In genomic region chr9:72309366-72310133, GRCh38 we compare ENCODE assay signal across 21 cellular contexts. TPM values are rescaled to one million over a fixed set of nuclear protein-coding genes. Genes with fewer than 3 reads are reported as not detected.
DNase-seq lines count a peak whose midpoint lies in the region; ATAC-seq and TF ChIP-seq lines count a peak whose summit lies in the region.
"Had no signal": no experiment of that assay in that cellular context is flagged by ENCODE, and none has a peak within 500 bp of the region (broad histone marks: within the 10 kb centered on the region; RNA-seq: fewer than 3 reads in every experiment).

No MANE protein-coding gene starts in this region.

- in situ Hi-C loops in mammary epithelial cell (cut with MboI; ENCODE audit: low sequenced_read_pairs in 2 of 2) = no loop called here

- no peak for TF ChIP-seq POLR2A in breast epithelium (IDR thresholded peaks at IDR 0.05)

- ATAC-seq in natural killer cell (peak in 2 of 3 donors; percentile 36 to 65), GM18873 (IDR thresholded peaks at IDR 0.05; ENCODE audit: low FRiP score, unreplicated experiment) (no peak), GM21367 (IDR thresholded peaks at IDR 0.05; ENCODE audit: unreplicated experiment) (no peak), HG03571 (IDR thresholded peaks at IDR 0.05; ENCODE audit: unreplicated experiment) (no peak), HG03097 (IDR thresholded peaks at IDR 0.05; ENCODE audit: low FRiP score, unreplicated experiment) (no peak)
- ATAC-seq: K562 had no signal

- no TSS peak for BruUV-seq in mammary epithelial cell (replicated peaks; lab: Mats Ljungman, UMichigan)

- no peaks in the 10 kb centered on the region for H4K20me1 ChIP-seq in mammary epithelial cell (ENCODE audit: insufficient read depth, low read length)

- H3K4me2 ChIP-seq in mammary epithelial cell (ENCODE audit: insufficient read depth, low read depth, low read length) = no peak overlapping the region

- TF ChIP-seq CTCF in mammary epithelial cell (conservative IDR thresholded peaks at IDR 0.05 in 1 of 2, IDR thresholded peaks at IDR 0.05 in 1 of 2; ENCODE audit: extremely low read depth in 1 of 2, insufficient read depth in 1 of 2, low read depth in 1 of 2, low read length in 2 of 2) = no peak
- TF ChIP-seq CTCF in breast epithelium (IDR thresholded peaks at IDR 0.05) = no peak
- no peak for TF ChIP-seq CTCF in natural killer cell (IDR thresholded peaks at IDR 0.05)

- no peaks in the 10 kb centered on the region for H3K9me3 ChIP-seq in mammary epithelial cell (replicated peaks; ENCODE audit: insufficient read depth, low read length)
- no peaks in the 10 kb centered on the region for H3K9me3 ChIP-seq in breast epithelium

- H3K36me3 ChIP-seq in mammary epithelial cell (ENCODE audit: insufficient read depth, low read length) (no peaks in the 10 kb centered on the region), breast epithelium (no peaks in the 10 kb centered on the region)

- H3K27ac Mint-ChIP-seq in immature natural killer cell (peak overlapping the region; percentile 13 to 90 (median 62)), natural killer cell (peak overlapping the region; percentile 89 to 90)

- CTCF ChIA-PET in mammary epithelial cell (lab: Charles Lee; ENCODE audit: low non-redundant PET) = no interaction called here

- intact Hi-C loops in mammary epithelial cell (cut with micrococcal nuclease) (no loop called here), breast epithelium (cut with DNase I; ENCODE audit: low total_unique reads) (no loop called here), natural killer cell (cut with micrococcal nuclease) (loop anchor here (5.0 to 10.0 kb wide), 2 partner anchors 53 to 845 kb away; partner anchors contain the start of gene ANXA1)

- H3K27ac ChIP-seq in mammary epithelial cell (ENCODE audit: insufficient read depth, low read depth, low read length) (no peak overlapping the region), breast epithelium (no peak overlapping the region)

- H3K4me1 ChIP-seq in mammary epithelial cell (ENCODE audit: insufficient read depth, low read length) (peaks cover 2% of the 10 kb centered on the region), breast epithelium (peaks cover 3 to 4% of the 10 kb centered on the region in 2 donors)

- WGBS in mammary epithelial cell (ENCODE audit: low coverage, missing lambda C conversion rate) = 96% methylated on average over 4 of the region's 4 CpGs

- H3K4me1 Mint-ChIP-seq in immature natural killer cell (peaks cover 51 to 65% of the 10 kb centered on the region in 2 donors), natural killer cell (peaks cover 36 to 41% of the 10 kb centered on the region in 2 donors)

- no peak overlapping the region for H3K4me3 ChIP-seq in mammary epithelial cell (replicated peaks in 1 of 3; ENCODE audit: insufficient read depth in 1 of 3, low read depth in 2 of 3, low read length in 3 of 3)
- H3K4me3 ChIP-seq in breast epithelium = no peak overlapping the region
- H3K4me3 ChIP-seq: K562 had no signal

- H2AFZ ChIP-seq in mammary epithelial cell (ENCODE audit: low read depth, low read length) = no peak overlapping the region

- peaks cover 0 to 19% (median 3%) of the 10 kb centered on the region in 3 donors for H3K36me3 Mint-ChIP-seq in immature natural killer cell
- H3K36me3 Mint-ChIP-seq in natural killer cell = no peaks in the 10 kb centered on the region

- H3K27me3 ChIP-seq in mammary epithelial cell (ENCODE audit: insufficient read depth, low read length) = no peaks in the 10 kb centered on the region
- no peaks in the 10 kb centered on the region for H3K27me3 ChIP-seq in breast epithelium

- H3K27me3 Mint-ChIP-seq in immature natural killer cell (ENCODE audit: low read depth in 3 of 3) (peaks cover 0 to 1% (median 1%) of the 10 kb centered on the region in 3 donors), natural killer cell (ENCODE audit: low read depth in 2 of 2) (no peaks in the 10 kb centered on the region)

- H3K4me3 Mint-ChIP-seq in immature natural killer cell (peak overlapping the region; percentile 33 to 78 (median 57)), natural killer cell (peak overlapping the region; percentile 84)

- dilution Hi-C loops in mammary epithelial cell (cut with HindIII; ENCODE audit: low sequenced_read_pairs) = no loop called here

- H3K9me3 Mint-ChIP-seq in immature natural killer cell (no peaks in the 10 kb centered on the region), natural killer cell (no peaks in the 10 kb centered on the region)

- DNase-seq in mammary epithelial cell (peak; percentile 42), breast epithelium (ENCODE audit: low spot score in 2 of 2) (no peak), immature natural killer cell (peak; percentile 39 to 43 (median 39)), natural killer cell (no peak)
- DNase-seq: 8988T; C1 segment of cervical spinal cord; DMS153; HCEC 1CT; NCI-H1048; NCI-H146; NCI-H2081 treated with DMSO at 0.1 percent for 48 hours; NCI-H2227 treated with DMSO at 0.1 percent for 48 hours; NCI-H526; NK-92 treated with Interleukin-12 subunit alpha and Interleukin-12 subunit beta, amount 100 ng/mL, for 24 hours; OCI-M1; RPMI8226 had no signal

- no peak overlapping the region for H3K9ac ChIP-seq in mammary epithelial cell (ENCODE audit: insufficient read depth, low read length)

- H3K79me2 ChIP-seq in mammary epithelial cell (ENCODE audit: insufficient read depth, low read length) = no peaks in the 10 kb centered on the region

RNA-seq across cellular contexts. Expression of gene ZFAND5, which starts 55.5 kb away (rescaled TPM):
- total RNA-seq in mammary epithelial cell = 10 to 100 TPM; 88.6 to 92.5 TPM
- 37.3 TPM for polyA plus RNA-seq in mammary epithelial cell
- polyA minus RNA-seq in mammary epithelial cell = 122 TPM
- total RNA-seq in breast epithelium = 100 to 1,000 TPM; 268 to 516 (median 423) TPM
- 10 to 100 TPM; 44.2 to 95.7 (median 53.7) TPM for polyA plus RNA-seq in immature natural killer cell
- total RNA-seq in natural killer cell = 100 to 1,000 TPM; 307 to 450 (median 318) TPM

Comparison
In these comparisons a context has a peak if more than half of its experiments do, and no peak if none do; other contexts are left out.
1. DNase-seq: peak in mammary epithelial cell (single experiment) and immature natural killer cell (3 of 3); none in breast epithelium (0 of 2) and natural killer cell (single experiment).
2. ATAC-seq: peak in natural killer cell (2 of 3); none in GM18873 (single experiment), GM21367 (single experiment), HG03571 (single experiment) and HG03097 (single experiment).